In the genomic region with DNA sequence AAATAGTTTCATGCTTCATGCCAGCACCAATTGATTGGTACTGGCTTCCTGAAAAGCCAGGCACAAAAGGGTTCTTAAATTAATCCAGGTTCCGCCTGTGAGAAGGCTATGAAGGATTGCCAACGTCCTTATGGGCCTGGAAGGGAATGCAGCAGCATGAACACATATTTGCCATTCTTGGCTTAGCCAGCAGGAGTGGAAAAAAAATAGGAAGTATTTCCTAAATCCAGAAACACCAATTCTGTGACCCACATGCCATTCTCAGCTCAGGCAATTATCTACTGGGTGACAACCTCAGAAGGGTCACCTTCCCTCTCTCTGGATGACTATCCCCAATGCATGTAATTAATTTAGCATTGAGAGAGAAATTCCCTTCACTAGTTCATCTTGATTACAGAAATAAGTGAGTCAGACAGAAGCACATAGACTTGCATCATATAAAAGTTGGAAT, we compare ENCODE assay signal across 20 cellular contexts. TPM values are rescaled to one million over a fixed set of nuclear protein-coding genes. Genes with fewer than 3 reads are reported as not detected.
DNase-seq lines count a peak whose midpoint lies in the region; ATAC-seq, FAIRE-seq and TF ChIP-seq lines count a peak whose summit lies in the region.
"Had no signal": no experiment of that assay in that cellular context is flagged by ENCODE, and none has a peak within 500 bp of the region (broad histone marks: within the 10 kb centered on the region; RNA-seq: fewer than 3 reads in every experiment).

No MANE protein-coding gene starts in this region.

- no peak overlapping the region for H3K23ac ChIP-seq in H1 (ENCODE audit: insufficient read length)

- intact Hi-C loops in left lung (cut with DNase I) = no loop called here

- no peak for TF ChIP-seq POLR2A in H1 (IDR thresholded peaks at IDR 0.05; ENCODE audit: control extremely low read depth in 1 of 2, low read depth in 2 of 2, low read length in 2 of 2)

- H3K4me1 ChIP-seq in H1 (replicated peaks in 1 of 4; ENCODE audit: control insufficient read depth in 3 of 4, insufficient read depth in 4 of 4, low read length in 3 of 4) = peaks cover 0 to 8% (median 6%) of the 10 kb centered on the region in 4 experiments; a peak in 3 of 7 replicates
- H3K4me1 ChIP-seq in left lung = no peaks in the 10 kb centered on the region

- no peaks in the 10 kb centered on the region for H3K79me2 ChIP-seq in H1 (ENCODE audit: control insufficient read depth in 1 of 2, insufficient read depth in 2 of 2, low read length in 2 of 2)

- no peak overlapping the region for H4K91ac ChIP-seq in H1 (replicated peaks; ENCODE audit: insufficient read length, low read length)

- TF ChIP-seq EP300 in Ishikawa (IDR thresholded peaks at IDR 0.05; ENCODE audit: borderline replicate concordance) (no peak), H1 (IDR thresholded peaks at IDR 0.05; ENCODE audit: borderline replicate concordance in 1 of 2, low read depth in 2 of 2, low read length in 2 of 2) (no peak)

- peak; percentile 21 for ATAC-seq in left lung
- ATAC-seq in HG03469 (IDR thresholded peaks at IDR 0.05; ENCODE audit: unreplicated experiment) = no peak
- ATAC-seq in GM21528 (IDR thresholded peaks at IDR 0.05; ENCODE audit: low FRiP score, unreplicated experiment) = no peak
- ATAC-seq: activated T-cell treated with anti-CD3 and anti-CD28 coated beads, Interleukin-2, amount 50 U/mL, for 4 hours; K562 had no signal

- no peaks in the 10 kb centered on the region for H3K79me1 ChIP-seq in H1 (ENCODE audit: low read depth, low read length)

- H3K9ac ChIP-seq in H1 (replicated peaks in 1 of 4; ENCODE audit: extremely low read depth in 1 of 4, low read depth in 3 of 4, low read length in 3 of 4) = no peak overlapping the region

- FAIRE-seq in H1 (lab: Jason Lieb, UNC) = no peak
- FAIRE-seq: K562 had no signal

- peak overlapping the region; percentile 60 for H3K4ac ChIP-seq in H1 (replicated peaks; ENCODE audit: insufficient read length, low read depth, low read length)

- no peak overlapping the region for H2AFZ ChIP-seq in H1 (ENCODE audit: low read length)

- H3K4me2 ChIP-seq in H1 (ENCODE audit: insufficient read depth in 1 of 2, low read depth in 2 of 2, low read length in 2 of 2) = no peak overlapping the region

- H3K27ac ChIP-seq in H1 (ENCODE audit: low read depth, low read length) (no peak overlapping the region), left lung (no peak overlapping the region)

- no peak overlapping the region for H2BK20ac ChIP-seq in H1 (ENCODE audit: low read length)

- H3K27me3 ChIP-seq in H1 (replicated peaks in 1 of 4; ENCODE audit: control insufficient read depth in 3 of 4, extremely low read depth in 1 of 4, insufficient read depth in 3 of 4, low read length in 3 of 4) (no peaks in the 10 kb centered on the region), left lung (no peaks in the 10 kb centered on the region)
- H3K27me3 ChIP-seq: SJSA1 had no signal

- H2BK15ac ChIP-seq in H1 (ENCODE audit: low read length) = no peak overlapping the region

- peak in 1 of 3 experiments; percentile 8; a peak in 1 of 4 replicates for TF ChIP-seq CTCF in H1 (IDR thresholded peaks at IDR 0.05; ENCODE audit: control extremely low read depth in 1 of 3, insufficient read depth in 1 of 3, low read depth in 1 of 3, low read length in 3 of 3)
- no peak for TF ChIP-seq CTCF in left lung (IDR thresholded peaks at IDR 0.05)
- TF ChIP-seq CTCF in GM13976 (IDR thresholded peaks at IDR 0.05; ENCODE audit: borderline replicate concordance, control extremely low read depth, extremely low read depth, insufficient read depth, missing control alignments) = no peak

- no peak overlapping the region for H2AK5ac ChIP-seq in H1 (ENCODE audit: low read depth, low read length)

- POLR2A ChIA-PET in H1 (lab: Charles Lee; ENCODE audit: partially characterized antibody) = no interaction called here

- no peak overlapping the region for H4K5ac ChIP-seq in H1 (ENCODE audit: insufficient read length, low read depth, low read length)

- H3K18ac ChIP-seq in H1 (ENCODE audit: extremely low read depth, low read length) = no peak overlapping the region

- WGBS in H1 (ENCODE audit: extremely low coverage in 1 of 2, insufficient coverage in 1 of 2, insufficient read length in 1 of 2, insufficient replicate concordance in 2 of 2, low coverage in 1 of 2, low lambda C conversion rate in 2 of 2, missing lambda C conversion rate in 1 of 2), 2 experiments = 68% methylated on average over 2 of the region's 2 CpGs; no CpG with 5 or more reads in 1 of the 2 experiments

- in situ Hi-C loops in GM13976 (cut with MboI; ENCODE audit: low sequenced_read_pairs, unreplicated experiment) = no loop called here

- H3K4me3 ChIP-seq in H1 (ENCODE audit: extremely low read depth in 1 of 4, insufficient read depth in 2 of 4, low read depth in 3 of 4, low read length in 4 of 4) = no peak overlapping the region
- no peak overlapping the region for H3K4me3 ChIP-seq in left lung
- H3K4me3 ChIP-seq: HAP-1, K562, SJSA1 had no signal

- peak; percentile 51 for DNase-seq in AG08395 (ENCODE audit: low spot score)
- no peak for DNase-seq in H1 (ENCODE audit: low read depth in 1 of 2, low spot score in 2 of 2)
- DNase-seq in left lung = no peak
- DNase-seq in GM13976 (ENCODE audit: low spot score) = no peak
- DNase-seq in NCI-H748 treated with DMSO at 0.1 percent for 48 hours (lab: John Stamatoyannopoulos, UW) = no peak
- DNase-seq: activated CD4-positive, CD25-positive, alpha-beta regulatory T cell; activated naive CD4-positive, alpha-beta T cell treated with anti-CD3 and anti-CD28 coated beads, Interleukin-2, amount 10 ng/mL, durations not matched to agents 7 days and 5 days; activated T-cell treated with anti-CD3 and anti-CD28 coated beads, Interleukin-2, amount 50 U/mL, for 4 hours; CD4-positive, CD25-positive, alpha-beta regulatory T cell; DMS 273 treated with DMSO at 0.1 percent for 48 hours; NCI-H1694; NCI-H774 had no signal

- H3K9me3 ChIP-seq in H1 (ENCODE audit: insufficient read depth in 2 of 2, low read depth in 1 of 2, low read length in 1 of 2) (no peaks in the 10 kb centered on the region), left lung (no peaks in the 10 kb centered on the region)
- H3K9me3 ChIP-seq: HAP-1, SJSA1 had no signal

- no peak overlapping the region for H2BK5ac ChIP-seq in H1 (ENCODE audit: low read depth, low read length)

- no peak overlapping the region for H2BK12ac ChIP-seq in H1 (ENCODE audit: low read depth, low read length)

- no peak overlapping the region for H4K8ac ChIP-seq in H1 (ENCODE audit: extremely low read depth, insufficient read depth, low read length)

- TF ChIP-seq RAD21 in Ishikawa (IDR thresholded peaks at IDR 0.05; ENCODE audit: low read depth) = no peak
- TF ChIP-seq RAD21 in H1 (IDR thresholded peaks at IDR 0.05 in 1 of 2, conservative IDR thresholded peaks at IDR 0.05 in 1 of 2; ENCODE audit: low read depth in 2 of 2, low read length in 2 of 2) = no peak

- H3K14ac ChIP-seq in H1 (ENCODE audit: insufficient read length) = no peak overlapping the region

- H4K20me1 ChIP-seq in H1 (replicated peaks in 1 of 2; ENCODE audit: control insufficient read depth in 1 of 2, insufficient read depth in 2 of 2, low read length in 2 of 2) = no peaks in the 10 kb centered on the region

- H2BK120ac ChIP-seq in H1 (replicated peaks; ENCODE audit: low read depth, low read length) = no peak overlapping the region

- H3K23me2 ChIP-seq in H1 (ENCODE audit: low read depth, low read length) = no peaks in the 10 kb centered on the region

- H3K36me3 ChIP-seq in H1 (ENCODE audit: control insufficient read depth in 2 of 4, insufficient read depth in 4 of 4, low read length in 3 of 4) = no peaks in the 10 kb centered on the region
- H3K36me3 ChIP-seq in left lung = peaks cover 0 to 70% of the 10 kb centered on the region in 2 donors
- H3K36me3 ChIP-seq: HAP-1, SJSA1 had no signal

- CTCF ChIA-PET in H1 (lab: Charles Lee; ENCODE audit: partially characterized antibody) = no interaction called here

- H3K56ac ChIP-seq in H1 (replicated peaks; ENCODE audit: insufficient read length, low read depth, low read length) = no peak overlapping the region

TF ChIP-seq in Ishikawa, 13 proteins besides CTCF, POLR2A, EP300 and RAD21 (continues in another document):
- peak; percentile 62; the same call in 1 of the 2 replicates for TF ChIP-seq TEAD4 (IDR thresholded peaks at IDR 0.05)
- TF ChIP-seq NFIC (IDR thresholded peaks at IDR 0.05) = no peak
- TF ChIP-seq USF1 (IDR thresholded peaks at IDR 0.05) = no peak

TF ChIP-seq in H1, 55 proteins besides CTCF, POLR2A, EP300 and RAD21:
- no peak for TF ChIP-seq ZNF274 (IDR thresholded peaks at IDR 0.05; ENCODE audit: borderline replicate concordance, extremely low read depth, low read length)
- TF ChIP-seq TEAD4 (IDR thresholded peaks at IDR 0.05; ENCODE audit: low read depth, low read length) = peak; percentile 50; the same call in 1 of the 2 replicates

RNA-seq across cellular contexts. Expression of gene ADAMTS9, which starts 36.0 kb away (rescaled TPM):
- 0.36 and 0.41 TPM in 2 replicates for total RNA-seq in H1 (2021; fragmentation: NEBNext Ultra II Directional; extraction: Animal tissue kit (Norgen Biotek cat#: 25700))
- polyA plus RNA-seq in H1 (2011; rRNA removed) = 0.13 and 0.20 TPM in 2 replicates
- polyA plus RNA-seq in H1 (2011; cell fraction: cytosol; rRNA removed) = 0.27 TPM
- polyA plus RNA-seq in H1 (2011; cell fraction: nucleus; rRNA removed) = 0.41 TPM
- polyA plus RNA-seq in H1 (2012, experiment 1 of 2) = 0.32 to 0.50 TPM (median 0.38 TPM) in 4 replicates
- polyA plus RNA-seq in H1 (2012, experiment 2 of 2) = 0.28 TPM
- polyA plus RNA-seq in H1 (2013, experiment 1 of 2) = 0.36 TPM
- polyA plus RNA-seq in H1 (2013, experiment 2 of 2) = 0.29 TPM
- polyA minus RNA-seq in H1 (2011; rRNA and poly(A)+ RNA removed) = 1.1 and 1.2 TPM in 2 replicates
- polyA minus RNA-seq in H1 (2011; cell fraction: cytosol; rRNA and poly(A)+ RNA removed) = 1.0 TPM
- 1.9 TPM for polyA minus RNA-seq in H1 (2011; cell fraction: nucleus; rRNA and poly(A)+ RNA removed)
- 10 to 100 TPM; 36.3 to 36.9 TPM for total RNA-seq in left lung
- total RNA-seq: G401, OCI-LY7 had no signal
- polyA plus RNA-seq: CD4-positive, CD25-positive, alpha-beta regulatory T cell had no signal

Comparison
In these comparisons a context has a peak if more than half of its experiments do, and no peak if none do; other contexts are left out.
1. RNA of gene ADAMTS9, which starts 36.0 kb away (total RNA-seq): 36.3 to 36.9 TPM in left lung; 0.36 to 0.41 TPM in H1; every median in the first group is over 10 times any median in the second.